ENCODE assay signal across 8 cellular contexts in the genomic region with DNA sequence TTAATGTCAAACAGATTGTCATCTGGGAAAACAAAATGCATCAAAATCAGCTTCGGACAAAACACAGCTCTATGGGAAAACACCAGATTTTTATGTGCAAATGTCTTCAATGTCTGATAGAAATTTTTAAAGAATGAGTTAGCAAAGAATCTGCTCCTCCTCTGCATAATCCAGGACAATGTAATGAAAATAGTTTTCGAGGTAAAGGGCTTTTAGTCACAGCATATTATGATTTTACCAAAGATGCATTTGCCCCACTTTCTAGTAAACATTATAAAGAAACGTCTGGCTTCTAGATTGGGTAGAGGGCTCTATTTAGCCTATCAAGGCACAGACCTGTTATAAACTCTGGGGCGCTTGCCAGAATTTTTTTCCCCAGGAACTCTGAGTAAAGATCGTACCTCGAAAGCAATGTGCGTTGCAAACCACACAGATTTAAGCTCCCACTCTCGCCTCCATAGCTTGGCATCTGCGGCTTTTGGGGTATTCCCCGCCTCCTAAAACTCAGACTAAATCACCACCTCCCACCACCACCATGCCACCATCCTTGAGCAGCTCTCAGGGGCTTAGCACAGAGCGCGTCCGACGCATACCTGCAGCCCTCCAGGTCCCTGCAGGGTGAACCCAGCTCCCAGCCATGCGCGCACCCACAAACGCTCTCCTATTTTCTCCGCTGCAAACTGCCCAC. TPM values are rescaled to one million over a fixed set of nuclear protein-coding genes. Genes with fewer than 3 reads are reported as not detected.
DNase-seq lines count a peak whose midpoint lies in the region; ATAC-seq and TF ChIP-seq lines count a peak whose summit lies in the region.

No MANE protein-coding gene starts in this region.

- H3K27ac Mint-ChIP-seq in T-helper 17 cell, result peak overlapping the region; percentile 93

- no peak for DNase-seq in AG04449 (ENCODE audit: low read depth, low spot score)
- DNase-seq in HCEC 1CT, result peak; percentile 13
- peak; percentile 7 to 21 (median 12) for DNase-seq in T-helper 17 cell
- peak in 1 of 2 donors; percentile 5 for DNase-seq in cardiac fibroblast (ENCODE audit: low read depth in 2 of 2)
- DNase-seq in medulla oblongata (ENCODE audit: extremely low spot score), result peak; percentile 27
- DNase-seq in stimulated activated CD8-positive, alpha-beta memory T cell treated with anti-CD3 and anti-CD28 coated beads, Interleukin-4, amount 100 ng/mL, for 48 hours, result peak; percentile 67
- no peak for DNase-seq in NCI-H2107 treated with DMSO at 0.1 percent for 48 hours (lab: John Stamatoyannopoulos, UW; ENCODE audit: unreplicated experiment)
- no peak for DNase-seq in SW480 (ENCODE audit: low spot score)

- TF ChIP-seq CTCF in AG04449 (IDR thresholded peaks at IDR 0.05; ENCODE audit: insufficient read depth, low read length, missing control alignments) (no peak), cardiac fibroblast (IDR thresholded peaks at IDR 0.05; ENCODE audit: low read depth, low read length) (no peak)

- POLR2A ChIA-PET in AG04449 (lab: Yijun Ruan, JAX), result no interaction called here

- H3K4me3 ChIP-seq in AG04449 (ENCODE audit: low read depth, low read length) (peak overlapping the region; percentile 60), cardiac fibroblast (replicated peaks in 1 of 2; ENCODE audit: low read depth in 2 of 2, low read length in 2 of 2) (peak overlapping the region; percentile 34 to 39)

- CTCF ChIA-PET in AG04449 (lab: Yijun Ruan, JAX), result interaction anchor here (1.0 to 2.2 kb wide), 10 partner anchors 8 to 369 kb away, joined by 3 to 4 read pairs (median 3); no protein-coding TSS in a partner anchor

- peaks cover 24% of the 10 kb centered on the region for H3K4me1 Mint-ChIP-seq in T-helper 17 cell

- H3K9me3 ChIP-seq in T-helper 17 cell (ENCODE audit: control insufficient read depth, low read length, poor library complexity, severe bottlenecking), result no peaks in the 10 kb centered on the region

- peak overlapping the region; percentile 98 for H3K4me3 Mint-ChIP-seq in T-helper 17 cell

- ATAC-seq in T-helper 17 cell, result peak; percentile 47

- peaks cover 3% of the 10 kb centered on the region for H3K36me3 Mint-ChIP-seq in T-helper 17 cell (ENCODE audit: low read depth)

- no peaks in the 10 kb centered on the region for H3K27me3 Mint-ChIP-seq in T-helper 17 cell

RNA-seq across cellular contexts. Expression of a gene that starts 0.9 kb away (rescaled TPM):
- 1 to 10 TPM; 3.3 to 8.5 TPM for total RNA-seq in T-helper 17 cell

Comparison
In these comparisons a context has a peak if more than half of its experiments do, and no peak if none do; other contexts are left out.
1. DNase-seq: peak in HCEC 1CT (single experiment), T-helper 17 cell (3 of 3), medulla oblongata (single experiment) and stimulated activated CD8-positive, alpha-beta memory T cell treated with anti-CD3 and anti-CD28 coated beads, Interleukin-4, amount 100 ng/mL, for 48 hours (single experiment); none in AG04449 (single experiment), NCI-H2107 treated with DMSO at 0.1 percent for 48 hours (single experiment) and SW480 (single experiment).